ENCODE assay signal across 1 cellular context in the genomic region with DNA sequence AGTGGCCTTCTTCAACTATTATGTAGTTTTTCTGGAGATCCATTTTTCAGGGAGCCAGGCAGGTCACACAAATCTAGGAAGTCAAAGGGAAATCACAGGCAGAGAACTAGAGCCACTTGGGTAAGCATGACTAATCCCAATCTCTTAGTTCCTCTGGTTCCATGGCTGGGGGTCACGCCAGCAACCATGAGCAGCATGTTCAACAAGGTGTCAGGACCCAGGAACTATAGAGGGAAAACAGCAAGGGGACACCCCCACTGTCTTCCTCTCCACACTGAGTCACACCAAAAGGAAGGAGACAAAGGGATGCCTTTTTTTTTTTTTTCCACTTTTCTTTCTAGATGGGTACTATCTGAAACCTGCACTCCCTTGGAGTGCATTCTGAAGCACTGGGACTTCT.
TF ChIP-seq lines count a peak whose summit lies in the region.

No MANE protein-coding gene starts in this region.

TF ChIP-seq in GM12878, 131 proteins besides CTCF, POLR2A, EP300 and RAD21:
- TF ChIP-seq SREBF2 (IDR thresholded peaks at IDR 0.05; ENCODE audit: low read length) (no peak), CBX5 (IDR thresholded peaks at IDR 0.05; ENCODE audit: low read depth) (peak; percentile 93)
